Comparison of ENCODE assay signal across 8 cellular contexts in the genomic region with DNA sequence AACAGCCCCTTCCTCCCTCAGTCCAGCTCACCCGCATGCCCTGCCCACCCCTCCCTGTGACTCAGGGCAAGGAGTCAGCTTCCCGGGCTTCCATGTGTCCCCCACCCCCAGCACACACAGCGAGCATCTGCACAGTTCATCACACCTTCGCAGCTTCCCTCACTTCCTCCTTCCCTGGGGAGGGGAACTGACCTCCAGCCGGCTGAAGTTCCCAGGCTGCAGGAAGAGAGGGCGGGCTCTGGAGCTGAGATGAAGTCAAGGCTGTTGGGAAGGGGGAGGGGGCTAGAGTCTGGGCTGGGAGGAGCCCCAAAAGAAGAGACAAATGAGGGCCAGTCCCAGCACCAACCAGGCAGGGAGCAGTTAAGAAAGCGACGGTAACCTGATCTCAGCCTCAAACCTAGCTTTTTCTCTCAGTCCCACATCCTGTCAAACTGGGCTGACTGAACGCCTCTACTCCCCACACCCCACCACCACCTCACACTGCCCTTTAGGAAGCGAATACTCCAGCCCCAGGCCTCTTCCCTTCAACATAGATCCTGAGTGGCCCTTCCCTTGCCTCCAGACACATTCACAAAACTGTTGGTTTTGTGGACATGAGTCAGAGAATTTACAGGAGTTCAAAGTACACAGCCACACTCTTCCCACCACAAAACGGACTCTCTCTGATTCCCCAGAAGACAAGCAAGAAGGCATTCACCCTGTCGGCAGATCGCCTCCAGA. TPM values are rescaled to one million over a fixed set of nuclear protein-coding genes. Genes with fewer than 3 reads are reported as not detected.
A peak's percentile ranks its signal among the peaks of the same experiment; 100 is the strongest.
DNase-seq lines count a peak whose midpoint lies in the region; TF ChIP-seq lines count a peak whose summit lies in the region.

No MANE protein-coding gene starts in this region.

- DNase-seq in A172 (ENCODE audit: low spot score), result peak; percentile 98
- peak; percentile 75 for DNase-seq in GM06990 (ENCODE audit: extremely low read depth, insufficient read length)
- peak; percentile 95 for DNase-seq in HCEC 1CT
- peak; percentile 86 for DNase-seq in LoVo (ENCODE audit: low spot score)
- DNase-seq in SW480 (ENCODE audit: low spot score), result peak; percentile 89
- DNase-seq in cerebellar cortex (ENCODE audit: low spot score), result peak; percentile 88
- peak; percentile 99 for DNase-seq in islet precursor cell
- DNase-seq in stimulated activated CD4-positive, alpha-beta T cell treated with anti-CD3 and anti-CD28 coated beads, Interleukin-4, amount 100 ng/mL, for 24 hours, result peak; percentile 48

- TF ChIP-seq CTCF in GM06990 (IDR thresholded peaks at IDR 0.05; ENCODE audit: insufficient read depth, low read length, poor library complexity, severe bottlenecking), result no peak

- no peaks in the 10 kb centered on the region for H3K27me3 ChIP-seq in GM06990 (replicated peaks; ENCODE audit: control insufficient read depth, insufficient read depth, low read length)

- H3K4me3 ChIP-seq in GM06990 (replicated peaks; ENCODE audit: low read depth, low read length), result peak overlapping the region; percentile 85

- peaks cover 12% of the 10 kb centered on the region for H3K36me3 ChIP-seq in GM06990 (ENCODE audit: control insufficient read depth, insufficient read depth, low read length)

RNA-seq across cellular contexts. Expression of a gene that starts 1.9 kb away (rescaled TPM):
- 454 and 553 TPM in 2 replicates for total RNA-seq in A172 (2014; rRNA removed; shearing (Covaris generic))

RNA-seq across cellular contexts. Expression of a gene that starts 10.1 kb away (rescaled TPM):
- 0.36 and 0.53 TPM in 2 replicates for total RNA-seq in A172 (2014; rRNA removed; shearing (Covaris generic))

RNA-seq across cellular contexts. Expression of a gene that starts 30.6 kb away (rescaled TPM):
- 42.4 and 47.3 TPM in 2 replicates for total RNA-seq in A172 (2014; rRNA removed; shearing (Covaris generic))

Comparison
In these comparisons a context has a peak if more than half of its experiments do, and no peak if none do; other contexts are left out.
1. Peak in every context shown above with its lines: DNase-seq and H3K4me3 ChIP-seq.
2. DNase-seq: peak in every context shown above with its lines; median percentile 99 in islet precursor cell; 98 in A172; 95 in HCEC 1CT; 89 in SW480; 88 in cerebellar cortex; 86 in LoVo; 75 in GM06990; 48 in stimulated activated CD4-positive, alpha-beta T cell treated with anti-CD3 and anti-CD28 coated beads, Interleukin-4, amount 100 ng/mL, for 24 hours.